ENCODE assay signal across 1 cellular context in genomic region chr7:105304040-105304895, GRCh38.
A peak's percentile ranks its signal among the peaks of the same experiment; 100 is the strongest.
TF ChIP-seq lines count a peak whose summit lies in the region.

No MANE protein-coding gene starts in this region.

TF ChIP-seq in HepG2, 621 proteins besides CTCF, POLR2A, EP300 and RAD21 (continued from another document and continues in another):
- TF ChIP-seq ZGPAT (CRISPR knock-in tag; IDR thresholded peaks at IDR 0.05), result 0 out of 2 replicates have a peak, but pooled peaks have one; percentile 19
- no peak for TF ChIP-seq SNAPC5 (CRISPR knock-in tag; IDR thresholded peaks at IDR 0.05; ENCODE audit: borderline replicate concordance)
- TF ChIP-seq SKI (IDR thresholded peaks at IDR 0.05; ENCODE audit: partially characterized antibody), result no peak
- TF ChIP-seq ZNF276 (CRISPR knock-in tag; IDR thresholded peaks at IDR 0.05; ENCODE audit: low read depth), result peak; percentile 97
- peak; percentile 61; the same call in 1 of the 2 replicates for TF ChIP-seq GFI1 (CRISPR knock-in tag; IDR thresholded peaks at IDR 0.05; ENCODE audit: borderline replicate concordance)
- no peak for TF ChIP-seq BRF2 (CRISPR knock-in tag; IDR thresholded peaks at IDR 0.05)
- TF ChIP-seq ZNF790 (CRISPR knock-in tag; IDR thresholded peaks at IDR 0.05; ENCODE audit: borderline replicate concordance), result no peak
- no peak for TF ChIP-seq SALL2 (CRISPR knock-in tag; IDR thresholded peaks at IDR 0.05)
- TF ChIP-seq ZMYM4 (CRISPR knock-in tag; IDR thresholded peaks at IDR 0.05), result no peak
- TF ChIP-seq THRA (CRISPR knock-in tag; IDR thresholded peaks at IDR 0.05; ENCODE audit: borderline replicate concordance), result no peak
- no peak for TF ChIP-seq NCOR1 (IDR thresholded peaks at IDR 0.05; ENCODE audit: borderline replicate concordance, low read length)
- TF ChIP-seq ZBTB44 (CRISPR knock-in tag; IDR thresholded peaks at IDR 0.05), result no peak
- peak; percentile 13; the same call in 1 of the 2 replicates for TF ChIP-seq BCL6 (CRISPR knock-in tag; IDR thresholded peaks at IDR 0.05)
- no peak for TF ChIP-seq KLF15 (CRISPR knock-in tag; IDR thresholded peaks at IDR 0.05; ENCODE audit: borderline replicate concordance)
- TF ChIP-seq ZBTB40 (IDR thresholded peaks at IDR 0.05), result no peak
- no peak for TF ChIP-seq ZBTB40 (CRISPR knock-in tag; IDR thresholded peaks at IDR 0.05)
- peak; percentile 32; the same call in 1 of the 2 replicates for TF ChIP-seq ZNF331 (CRISPR knock-in tag; IDR thresholded peaks at IDR 0.05)
- TF ChIP-seq ZNF609 (CRISPR knock-in tag; IDR thresholded peaks at IDR 0.05; ENCODE audit: borderline replicate concordance), result no peak
- TF ChIP-seq SRSF4 (IDR thresholded peaks at IDR 0.05; ENCODE audit: low read depth, low read length, poor library complexity, severe bottlenecking), result no peak
- no peak for TF ChIP-seq HNRNPK (IDR thresholded peaks at IDR 0.05; ENCODE audit: low read depth, low read length, poor library complexity, severe bottlenecking)
- TF ChIP-seq MAFG (CRISPR knock-in tag; IDR thresholded peaks at IDR 0.05), result no peak
- TF ChIP-seq ZNF816 (CRISPR knock-in tag; IDR thresholded peaks at IDR 0.05; ENCODE audit: borderline replicate concordance), result no peak
- TF ChIP-seq RBM22 (optimal IDR thresholded peaks at IDR 0.05; ENCODE audit: low read length), result no peak
- no peak for TF ChIP-seq ATF5 (CRISPR knock-in tag; IDR thresholded peaks at IDR 0.05; ENCODE audit: low read depth)
- 0 out of 2 replicates have a peak, but pooled peaks have one; percentile 27 for TF ChIP-seq HOMEZ (CRISPR knock-in tag; IDR thresholded peaks at IDR 0.05; ENCODE audit: low read depth)
- TF ChIP-seq ZNF709 (CRISPR knock-in tag; IDR thresholded peaks at IDR 0.05), result no peak
